Comparison of ENCODE assay signal across 8 cellular contexts in the genomic region with DNA sequence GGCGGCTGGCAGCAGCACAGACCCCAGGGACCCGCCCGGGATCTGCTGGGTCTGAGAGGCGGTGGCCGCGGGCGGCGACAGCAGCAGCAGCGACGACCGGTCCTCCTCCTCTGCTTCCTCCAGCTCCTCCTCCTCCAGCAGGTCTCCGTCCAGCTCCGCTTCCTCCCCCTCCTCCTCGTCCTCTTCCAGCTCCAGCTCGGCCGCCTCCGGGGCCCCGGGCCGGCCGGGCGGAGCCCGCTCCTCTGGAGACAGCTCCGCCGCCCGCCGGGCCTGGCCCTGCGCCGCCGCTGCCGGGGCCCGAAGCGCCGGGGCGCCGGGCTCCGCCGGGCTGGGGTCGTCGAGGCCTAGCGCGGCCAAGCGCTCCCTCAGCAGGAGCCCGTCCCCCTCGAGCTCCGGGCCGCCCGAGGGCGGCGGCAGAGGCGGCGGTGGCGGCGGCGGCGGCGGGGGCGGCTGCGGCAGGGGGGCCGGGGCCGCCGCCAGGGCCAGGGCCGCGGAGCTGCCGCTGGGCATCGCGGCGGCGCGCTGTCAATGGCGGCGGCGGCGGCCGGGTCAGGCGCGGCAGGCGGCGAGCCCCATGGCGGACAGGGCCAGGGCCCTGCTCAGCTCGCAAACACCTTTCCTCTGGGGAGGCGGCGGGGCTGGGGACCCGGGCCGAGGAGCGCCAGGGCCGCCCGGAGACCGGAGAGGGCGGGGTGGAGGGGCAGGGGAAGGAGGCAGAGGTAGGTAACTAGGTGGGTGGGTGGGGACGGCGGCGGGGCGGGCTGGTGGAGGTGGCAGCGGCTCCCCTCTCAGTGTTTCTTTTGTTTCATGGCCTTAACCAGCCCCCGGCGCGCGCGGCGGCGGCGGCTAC. TPM values are rescaled to one million over a fixed set of nuclear protein-coding genes. Genes with fewer than 3 reads are reported as not detected.
A peak's percentile ranks its signal among the peaks of the same experiment; 100 is the strongest.
DNase-seq lines count a peak whose midpoint lies in the region; ATAC-seq lines count a peak whose summit lies in the region.

No MANE protein-coding gene starts in this region.

- CTCF ChIA-PET in activated CD8-positive, alpha-beta memory T cell treated with anti-CD3 and anti-CD28 coated beads, Interleukin-2, amount 10 ng/mL, durations not matched to agents 7 days and 5 days (lab: Charles Lee), result interaction anchor here (0.6 to 1.5 kb wide), 7 partner anchors 8 to 89 kb away, joined by 3 to 5 read pairs (median 3); no protein-coding TSS in a partner anchor

- peaks cover 26% of the 10 kb centered on the region for H3K4me1 Mint-ChIP-seq in activated CD8-positive, alpha-beta memory T cell treated with anti-CD3 and anti-CD28 coated beads, Interleukin-2, amount 10 ng/mL, durations not matched to agents 7 days and 5 days

- H3K36me3 ChIP-seq in neuron (ENCODE audit: insufficient read depth, low read length), result no peaks in the 10 kb centered on the region

- peaks cover 13% of the 10 kb centered on the region for H3K36me3 Mint-ChIP-seq in activated CD8-positive, alpha-beta memory T cell treated with anti-CD3 and anti-CD28 coated beads, Interleukin-2, amount 10 ng/mL, durations not matched to agents 7 days and 5 days

- H3K27me3 ChIP-seq in neuron (ENCODE audit: insufficient read depth, low read length), result no peaks in the 10 kb centered on the region

- no peaks in the 10 kb centered on the region for H3K27me3 Mint-ChIP-seq in activated CD8-positive, alpha-beta memory T cell treated with anti-CD3 and anti-CD28 coated beads, Interleukin-2, amount 10 ng/mL, durations not matched to agents 7 days and 5 days

- no peak overlapping the region for H2AFZ ChIP-seq in neuron (ENCODE audit: low read depth, low read length)

- H3K27ac Mint-ChIP-seq in activated CD8-positive, alpha-beta memory T cell treated with anti-CD3 and anti-CD28 coated beads, Interleukin-2, amount 10 ng/mL, durations not matched to agents 7 days and 5 days, result peak overlapping the region; percentile 97

- H3K4me3 ChIP-seq in neuron (ENCODE audit: low read length), result peak overlapping the region; percentile 95

- peak overlapping the region; percentile 95 for H3K4me3 Mint-ChIP-seq in activated CD8-positive, alpha-beta memory T cell treated with anti-CD3 and anti-CD28 coated beads, Interleukin-2, amount 10 ng/mL, durations not matched to agents 7 days and 5 days

- ATAC-seq in activated CD8-positive, alpha-beta memory T cell treated with anti-CD3 and anti-CD28 coated beads, Interleukin-2, amount 10 ng/mL, durations not matched to agents 7 days and 5 days, result peak; percentile 7
- peak; percentile 9 for ATAC-seq in HG02763 (IDR thresholded peaks at IDR 0.05; ENCODE audit: unreplicated experiment)

- DNase-seq in activated CD8-positive, alpha-beta memory T cell treated with anti-CD3 and anti-CD28 coated beads, Interleukin-2, amount 10 ng/mL, durations not matched to agents 7 days and 5 days, result peak; percentile 73
- DNase-seq in activated CD8-positive, alpha-beta memory T cell treated with anti-CD3 and anti-CD28 coated beads, Interleukin-2, amount 50 U/mL, for 4 hours, result no peak
- DNase-seq in NCI-H526 treated with DMSO at 0.1 percent for 48 hours (lab: John Stamatoyannopoulos, UW), result peak; percentile 8
- DNase-seq in activated naive CD4-positive, alpha-beta T cell treated with Interleukin-2 at 50 U/mL for 16 hours, result peak; percentile 43
- DNase-seq in foreskin melanocyte, result peak; percentile 20
- no peak for DNase-seq in NCI-H1436 (lab: John Stamatoyannopoulos, UW)

- H3K4me1 ChIP-seq in neuron (ENCODE audit: insufficient read depth, low read length), result peaks cover 21% of the 10 kb centered on the region

- H3K9me3 Mint-ChIP-seq in activated CD8-positive, alpha-beta memory T cell treated with anti-CD3 and anti-CD28 coated beads, Interleukin-2, amount 10 ng/mL, durations not matched to agents 7 days and 5 days (ENCODE audit: low read depth), result no peaks in the 10 kb centered on the region

- no peaks in the 10 kb centered on the region for H3K9me3 ChIP-seq in neuron (ENCODE audit: low read length)

RNA-seq across cellular contexts. Expression of gene MEX3C, which starts 0.4 kb away (rescaled TPM):
- total RNA-seq in activated CD8-positive, alpha-beta memory T cell treated with anti-CD3 and anti-CD28 coated beads, Interleukin-2, amount 10 ng/mL, durations not matched to agents 7 days and 5 days, result 10 to 100 TPM; 48.4 to 59.8 TPM

Comparison
In these comparisons a context has a peak if more than half of its experiments do, and no peak if none do; other contexts are left out.
1. DNase-seq: peak in activated CD8-positive, alpha-beta memory T cell treated with anti-CD3 and anti-CD28 coated beads, Interleukin-2, amount 10 ng/mL, durations not matched to agents 7 days and 5 days (single experiment), NCI-H526 treated with DMSO at 0.1 percent for 48 hours (single experiment), activated naive CD4-positive, alpha-beta T cell treated with Interleukin-2 at 50 U/mL for 16 hours (single experiment) and foreskin melanocyte (single experiment); none in activated CD8-positive, alpha-beta memory T cell treated with anti-CD3 and anti-CD28 coated beads, Interleukin-2, amount 50 U/mL, for 4 hours (single experiment) and NCI-H1436 (single experiment).